1 cellular context compared by ENCODE assay signal in genomic region chr16:85498607-85499006, GRCh38.
TF ChIP-seq lines count a peak whose summit lies in the region.

No MANE protein-coding gene starts in this region.

TF ChIP-seq in H1, 55 proteins besides CTCF, POLR2A, EP300 and RAD21 (continued from another document):
- TF ChIP-seq YY1 (IDR thresholded peaks at IDR 0.05; ENCODE audit: low read depth, low read length) (no peak), HDAC2 (IDR thresholded peaks at IDR 0.05; ENCODE audit: borderline replicate concordance in 1 of 2, low read depth in 2 of 2, low read length in 2 of 2) (no peak), E2F6 (IDR thresholded peaks at IDR 0.05) (no peak), TEAD4 (IDR thresholded peaks at IDR 0.05; ENCODE audit: low read depth, low read length) (no peak), KDM4A (IDR thresholded peaks at IDR 0.05; ENCODE audit: low read depth, low read length, severe bottlenecking) (no peak), EGR1 (IDR thresholded peaks at IDR 0.05; ENCODE audit: borderline replicate concordance, low read depth, low read length) (no peak)
